Comparison of ENCODE assay signal across 19 cellular contexts in genomic region chr2:37316181-37316580, GRCh38. TPM values are rescaled to one million over a fixed set of nuclear protein-coding genes. Genes with fewer than 3 reads are reported as not detected.
"Had no signal": no experiment of that assay in that cellular context is flagged by ENCODE, and none has a peak within 500 bp of the region (broad histone marks: within the 10 kb centered on the region; RNA-seq: fewer than 3 reads in every experiment).

No MANE protein-coding gene starts in this region.

- H3K27ac ChIP-seq: adrenal gland, epithelial cell of prostate, foreskin keratinocyte, left lung, suprapubic skin, transverse colon had no signal

- DNase-seq: activated CD4-positive, alpha-beta T cell treated with anti-CD3 and anti-CD28 coated beads, Interleukin-2, amount 10 ng/mL, durations not matched to agents 7 days and 5 days; activated CD8-positive, alpha-beta T cell treated with anti-CD3 and anti-CD28 coated beads, Interleukin-2, amount 10 ng/mL, durations not matched to agents 7 days and 5 days; activated effector memory CD4-positive, alpha-beta T cell treated with anti-CD3 and anti-CD28 coated beads, Interleukin-2, amount 50 U/mL, for 16 hours; activated naive CD4-positive, alpha-beta T cell treated with anti-CD3 and anti-CD28 coated beads, Interleukin-2, amount 50 U/mL, for 16 hours; activated T-cell treated with anti-CD3 and anti-CD28 coated beads, Interleukin-2, amount 50 U/mL, for 48 hours; adrenal gland; foreskin keratinocyte; hypothalamus; midbrain; stimulated activated CD8-positive, alpha-beta memory T cell treated with anti-CD3 and anti-CD28 coated beads, Interleukin-4, amount 100 ng/mL, for 48 hours; T-cell; transverse colon had no signal

- FAIRE-seq: keratinocyte had no signal

- H3K27me3 Mint-ChIP-seq: progenitor cell of endocrine pancreas; stimulated activated naive CD8-positive, alpha-beta T cell treated with anti-CD3 and anti-CD28 coated beads, Interleukin-15, Interleukin-2, amounts not matched to agents 100 ng/mL and 50 ng/mL, for 24 hours; T-cell had no signal

- H3K36me3 ChIP-seq: adrenal gland, left lung, transverse colon had no signal

- ATAC-seq: activated CD4-positive, CD25-positive, alpha-beta regulatory T cell treated with anti-CD3 and anti-CD28 coated beads, Interleukin-2, amount 50 U/mL, for 24 hours; activated CD8-positive, alpha-beta T cell treated with anti-CD3 and anti-CD28 coated beads, Interleukin-2, amount 10 ng/mL, durations not matched to agents 7 days and 5 days; foreskin keratinocyte; left lung; T-cell had no signal

- H3K4me3 ChIP-seq: adrenal gland, left lung, suprapubic skin, transverse colon had no signal

- H3K27ac Mint-ChIP-seq: activated CD4-positive, alpha-beta T cell treated with anti-CD3 and anti-CD28 coated beads, Interleukin-2, amount 10 ng/mL, durations not matched to agents 7 days and 5 days; activated CD8-positive, alpha-beta T cell treated with anti-CD3 and anti-CD28 coated beads, Interleukin-2, amount 10 ng/mL, durations not matched to agents 7 days and 5 days; progenitor cell of endocrine pancreas; stimulated activated naive CD8-positive, alpha-beta T cell treated with anti-CD3 and anti-CD28 coated beads, Interleukin-15, Interleukin-2, amounts not matched to agents 100 ng/mL and 50 ng/mL, for 24 hours; T-cell had no signal

- H3K9me3 Mint-ChIP-seq: activated CD4-positive, alpha-beta T cell treated with anti-CD3 and anti-CD28 coated beads, Interleukin-2, amount 10 ng/mL, durations not matched to agents 7 days and 5 days; stimulated activated naive CD8-positive, alpha-beta T cell treated with anti-CD3 and anti-CD28 coated beads, Interleukin-15, Interleukin-2, amounts not matched to agents 100 ng/mL and 50 ng/mL, for 24 hours; T-cell had no signal

- H3K27me3 ChIP-seq: adrenal gland, foreskin keratinocyte, left lung, suprapubic skin, transverse colon had no signal

- H3K9me3 ChIP-seq: adrenal gland, left lung, suprapubic skin, transverse colon had no signal

- H3K4me3 Mint-ChIP-seq: activated CD4-positive, alpha-beta T cell treated with anti-CD3 and anti-CD28 coated beads, Interleukin-2, amount 10 ng/mL, durations not matched to agents 7 days and 5 days; activated CD8-positive, alpha-beta T cell treated with anti-CD3 and anti-CD28 coated beads, Interleukin-2, amount 10 ng/mL, durations not matched to agents 7 days and 5 days; stimulated activated naive CD8-positive, alpha-beta T cell treated with anti-CD3 and anti-CD28 coated beads, Interleukin-15, Interleukin-2, amounts not matched to agents 100 ng/mL and 50 ng/mL, for 24 hours had no signal

RNA-seq across cellular contexts. Expression of gene QPCT, which starts 28.2 kb away (rescaled TPM):
- total RNA-seq: activated CD4-positive, alpha-beta T cell treated with anti-CD3 and anti-CD28 coated beads, Interleukin-2, amount 10 ng/mL, durations not matched to agents 7 days and 5 days; activated CD8-positive, alpha-beta T cell treated with anti-CD3 and anti-CD28 coated beads, Interleukin-2, amount 10 ng/mL, durations not matched to agents 7 days and 5 days had no signal
